ENCODE assay signal across 8 cellular contexts in genomic region chr18:46104128-46104911, GRCh38. TPM values are rescaled to one million over a fixed set of nuclear protein-coding genes. Genes with fewer than 3 reads are reported as not detected.
DNase-seq lines count a peak whose midpoint lies in the region; ATAC-seq and TF ChIP-seq lines count a peak whose summit lies in the region.

TSS of gene HAUS1 (plus strand) at chr18:46104385. CDS start at chr18:46104412, 27 bp downstream.

- no peak for TF ChIP-seq RAD21 in liver (IDR thresholded peaks at IDR 0.05)

- DNase-seq in CD14-positive monocyte (ENCODE audit: low spot score) (peak; percentile 68), NCI-H82 (lab: John Stamatoyannopoulos, UW) (peak; percentile 97), dorsolateral prefrontal cortex (peak; percentile 89 to 98 (median 94))
- peak; percentile 90 for DNase-seq in activated CD4-positive, alpha-beta memory T cell treated with anti-CD3 and anti-CD28 coated beads for 36 hours
- DNase-seq in stimulated activated CD4-positive, alpha-beta T cell treated with anti-CD3 and anti-CD28 coated beads, Interleukin-4, amount 100 ng/mL, for 1 hour = peak; percentile 87

- H3K4me1 ChIP-seq in liver (ENCODE audit: control insufficient read depth in 4 of 4, insufficient read depth in 4 of 4, low read length in 3 of 4) = peaks cover 0 to 13% (median 8%) of the 10 kb centered on the region in 4 donors

- no peaks in the 10 kb centered on the region for H3K36me3 ChIP-seq in liver (ENCODE audit: control insufficient read depth in 4 of 4, insufficient read depth in 3 of 4, low read depth in 1 of 4, low read length in 3 of 4)

- H3K4me1 Mint-ChIP-seq in CD14-positive monocyte = peaks cover 13% of the 10 kb centered on the region
- H3K4me1 Mint-ChIP-seq in activated CD4-positive, alpha-beta memory T cell treated with anti-CD3 and anti-CD28 coated beads for 36 hours (ENCODE audit: low read depth) = peaks cover 29% of the 10 kb centered on the region

- POLR2A ChIA-PET in activated CD4-positive, alpha-beta memory T cell treated with anti-CD3 and anti-CD28 coated beads for 36 hours (lab: Charles Lee) = no interaction called here

- peaks cover 0 to 3% (median 0%) of the 10 kb centered on the region in 3 donors for H3K27me3 Mint-ChIP-seq in CD14-positive monocyte (ENCODE audit: low read depth in 3 of 3)
- H3K27me3 Mint-ChIP-seq in activated CD4-positive, alpha-beta memory T cell treated with anti-CD3 and anti-CD28 coated beads for 36 hours = no peaks in the 10 kb centered on the region

- peak within 1 kb of the TSS; percentile 79 to 92 (median 90) for H3K27ac Mint-ChIP-seq in CD14-positive monocyte
- H3K27ac Mint-ChIP-seq in activated CD4-positive, alpha-beta memory T cell treated with anti-CD3 and anti-CD28 coated beads for 36 hours = peak within 1 kb of the TSS; percentile 89

- under 1% methylated on average over 57 of the region's 57 CpGs for WGBS in liver

- H3K9me3 ChIP-seq in liver (ENCODE audit: control insufficient read depth in 4 of 4, low read length in 3 of 4) = no peaks in the 10 kb centered on the region

- CTCF ChIA-PET in activated CD4-positive, alpha-beta memory T cell treated with anti-CD3 and anti-CD28 coated beads for 36 hours (lab: Charles Lee) = interaction anchor here (1.0 kb wide), 1 partner anchor 69 kb away, joined by 3 read pairs; a partner anchor contains a TSS

- TF ChIP-seq CTCF in CD14-positive monocyte (IDR thresholded peaks at IDR 0.05) (no peak), dorsolateral prefrontal cortex (IDR thresholded peaks at IDR 0.05 in 54 of 56, conservative IDR thresholded peaks at IDR 0.05 in 2 of 56; ENCODE audit: low read depth in 1 of 56, partially characterized antibody in 56 of 56) (peak in 27 of 56 donors; percentile 9 to 47 (median 27)), liver (IDR thresholded peaks at IDR 0.05; ENCODE audit: low read depth, low read length, missing input control) (no peak)

- H3K4me3 Mint-ChIP-seq in CD14-positive monocyte = peak within 1 kb of the TSS; percentile 100
- H3K4me3 Mint-ChIP-seq in activated CD4-positive, alpha-beta memory T cell treated with anti-CD3 and anti-CD28 coated beads for 36 hours = peak within 1 kb of the TSS; percentile 99

- peak within 1 kb of the TSS; percentile 50 to 74 for H3K9ac ChIP-seq in liver (ENCODE audit: low read depth in 1 of 2, low read length in 2 of 2)

- intact Hi-C loops in CD14-positive monocyte (cut with micrococcal nuclease) = no loop called here
- intact Hi-C loops in activated CD4-positive, alpha-beta memory T cell treated with anti-CD3 and anti-CD28 coated beads for 36 hours (cut with micrococcal nuclease) = loop anchor here (2.0 kb wide), 1 partner anchor 52 kb away; no protein-coding TSS in a partner anchor
- intact Hi-C loops in dorsolateral prefrontal cortex (cut with DNase I) = no loop called here

- H3K9me3 Mint-ChIP-seq in CD14-positive monocyte = no peaks in the 10 kb centered on the region
- H3K9me3 Mint-ChIP-seq in activated CD4-positive, alpha-beta memory T cell treated with anti-CD3 and anti-CD28 coated beads for 36 hours = no peaks in the 10 kb centered on the region

- no peaks in the 10 kb centered on the region for H3K27me3 ChIP-seq in dorsolateral prefrontal cortex
- no peaks in the 10 kb centered on the region for H3K27me3 ChIP-seq in liver (ENCODE audit: control insufficient read depth in 4 of 4, insufficient read depth in 4 of 4, low read length in 3 of 4)

- ATAC-seq in GM19395 (IDR thresholded peaks at IDR 0.05; ENCODE audit: unreplicated experiment) = peak; percentile 92
- ATAC-seq in HG03571 (IDR thresholded peaks at IDR 0.05; ENCODE audit: unreplicated experiment) = peak; percentile 89

- H3K36me3 Mint-ChIP-seq in CD14-positive monocyte = peaks cover 11 to 16% of the 10 kb centered on the region in 2 donors
- peaks cover 16% of the 10 kb centered on the region for H3K36me3 Mint-ChIP-seq in activated CD4-positive, alpha-beta memory T cell treated with anti-CD3 and anti-CD28 coated beads for 36 hours

- H3K4me3 ChIP-seq in dorsolateral prefrontal cortex (peak within 1 kb of the TSS; percentile 63 to 99 (median 89)), liver (ENCODE audit: low read depth in 1 of 3, low read length in 3 of 3) (peak within 1 kb of the TSS; percentile 62 to 100 (median 97))

- H3K27ac ChIP-seq in dorsolateral prefrontal cortex (peak within 1 kb of the TSS in 56 of 59 donors; percentile 36 to 88 (median 74)), liver (ENCODE audit: low read depth in 1 of 2, low read length in 2 of 2) (peak within 1 kb of the TSS; percentile 52 to 81)

TF ChIP-seq in liver, 16 proteins besides CTCF, POLR2A, EP300 and RAD21:
- TF ChIP-seq REST (IDR thresholded peaks at IDR 0.05) (peak; percentile 30), TAF1 (conservative IDR thresholded peaks at IDR 0.05) (peak; percentile 32), ZBTB33 (IDR thresholded peaks at IDR 0.05) (no peak), EGR1 (IDR thresholded peaks at IDR 0.05; ENCODE audit: low read depth in 2 of 2) (no peak), YY1 (IDR thresholded peaks at IDR 0.05) (peak; percentile 83), GABPA (IDR thresholded peaks at IDR 0.05 in 1 of 2, conservative IDR thresholded peaks at IDR 0.05 in 1 of 2) (peak; percentile 7 to 20)
TF ChIP-seq in liver: peak in this region for 4.

RNA-seq across cellular contexts. Expression of gene HAUS1, which starts in this region (rescaled TPM):
- polyA plus RNA-seq in CD14-positive monocyte (10 to 100 TPM; 34.6 to 50.4 TPM), liver (1 to 10 TPM; 5.6 to 7.4 TPM)
- total RNA-seq in activated CD4-positive, alpha-beta memory T cell treated with anti-CD3 and anti-CD28 coated beads for 36 hours = 10 to 100 TPM; 57.4 to 65.5 TPM
- total RNA-seq in dorsolateral prefrontal cortex (10 to 100 TPM in 78 of 120 experiments, 1 to 10 TPM in 42; 6.1 to 22.4 (median 11.2) TPM), liver (10 to 100 TPM in 1 of 2 donors, 1 to 10 TPM in 1; 4.5 to 17.9 TPM)

Comparison
In these comparisons a context has a peak if more than half of its experiments do, and no peak if none do; other contexts are left out.
1. Peak in every context shown above with its lines: DNase-seq, ATAC-seq, H3K4me3 ChIP-seq and H3K27ac ChIP-seq.
2. RNA of gene HAUS1 (polyA plus RNA-seq): 34.6 to 50.4 TPM in CD14-positive monocyte; 5.6 to 7.4 TPM in liver; every median in the first group is over 4 times any median in the second.